ENCODE assay signal across 8 cellular contexts in genomic region chr14:91249841-91250616, GRCh38. TPM values are rescaled to one million over a fixed set of nuclear protein-coding genes. Genes with fewer than 3 reads are reported as not detected.
A peak's percentile ranks its signal among the peaks of the same experiment; 100 is the strongest.
DNase-seq lines count a peak whose midpoint lies in the region; ATAC-seq lines count a peak whose summit lies in the region.

No MANE protein-coding gene starts in this region.

- DNase-seq in Caki2 (ENCODE audit: low read depth) (peak; percentile 76), NCI-H1436 (lab: John Stamatoyannopoulos, UW) (peak; percentile 68), T-helper 9 cell (peak; percentile 26), iPS-NIHi11 (ENCODE audit: low spot score) (peak; percentile 67), D341Med (ENCODE audit: low spot score) (no peak), Ammon's horn (ENCODE audit: low spot score) (no peak)

- in situ Hi-C loops in Caki2 (cut with HindIII; ENCODE audit: low pct_unique_long_range_greater_than_20kb, low sequenced_read_pairs): no loop called here

- ATAC-seq in GM18858 (IDR thresholded peaks at IDR 0.05; ENCODE audit: unreplicated experiment): peak; percentile 80
- ATAC-seq in HG02884 (IDR thresholded peaks at IDR 0.05; ENCODE audit: unreplicated experiment): peak; percentile 79

RNA-seq across cellular contexts. Expression of gene GPR68, which starts 5.5 kb away (rescaled TPM):
- total RNA-seq in Caki2 (2014; rRNA removed; shearing (Covaris generic); ENCODE audit: low replicate concordance): not detected in 2 replicates

Comparison
In these comparisons a context has a peak if more than half of its experiments do, and no peak if none do; other contexts are left out.
1. DNase-seq: peak in Caki2 (single experiment), NCI-H1436 (single experiment), T-helper 9 cell (single experiment) and iPS-NIHi11 (single experiment); none in D341Med (single experiment) and Ammon's horn (single experiment).